20 cellular contexts compared by ENCODE assay signal in genomic region chr3:57872606-57873005, GRCh38.
"Had no signal": no experiment of that assay in that cellular context is flagged by ENCODE, and none has a peak within 500 bp of the region (broad histone marks: within the 10 kb centered on the region; RNA-seq: fewer than 3 reads in every experiment).

No MANE protein-coding gene starts in this region.

- H3K4me3 Mint-ChIP-seq: naive thymus-derived CD8-positive, alpha-beta T cell had no signal

- H3K4me1 Mint-ChIP-seq: naive thymus-derived CD8-positive, alpha-beta T cell had no signal

- H3K9me3 ChIP-seq: colonic mucosa, esophagus squamous epithelium, heart left ventricle, mucosa of descending colon, neutrophil, psoas muscle, right lobe of liver, stomach, thoracic aorta, transverse colon had no signal

- H3K27ac ChIP-seq: colonic mucosa, esophagus squamous epithelium, heart left ventricle, neutrophil, psoas muscle, right lobe of liver, stomach, thoracic aorta, transverse colon had no signal

- H3K27me3 Mint-ChIP-seq: naive thymus-derived CD8-positive, alpha-beta T cell had no signal

- H3K4me1 ChIP-seq: colonic mucosa, psoas muscle, right lobe of liver, transverse colon had no signal

- H3K27me3 ChIP-seq: colonic mucosa, esophagus squamous epithelium, heart left ventricle, neutrophil, right lobe of liver, stomach, transverse colon had no signal

- H3K4me3 ChIP-seq: colonic mucosa, esophagus squamous epithelium, heart left ventricle, mucosa of descending colon, psoas muscle, right lobe of liver, stomach, thoracic aorta, transverse colon had no signal

- H3K36me3 ChIP-seq: colonic mucosa, right lobe of liver, thoracic aorta, transverse colon had no signal

- ATAC-seq: heart left ventricle; mucosa of descending colon; naive thymus-derived CD8-positive, alpha-beta T cell; psoas muscle; right lobe of liver had no signal

- DNase-seq: colonic mucosa; dermis blood vessel endothelial cell; esophagus squamous epithelium; foreskin melanocyte; heart left ventricle; hippocampal formation; kidney glomerular epithelial cell; mucosa of descending colon; naive thymus-derived CD8-positive, alpha-beta T cell; psoas muscle; retina; right lobe of liver; stimulated activated CD4-positive, alpha-beta T cell treated with anti-CD3 and anti-CD28 coated beads, Interleukin-2, amount 100 ng/mL, for 24 hours; stimulated activated CD4-positive, alpha-beta T cell treated with anti-CD3 and anti-CD28 coated beads, Interleukin-4, amount 100 ng/mL, for 4 hours; stimulated activated naive CD4-positive, alpha-beta T cell; stomach; substantia nigra; transverse colon had no signal

- H3K9me3 Mint-ChIP-seq: naive thymus-derived CD8-positive, alpha-beta T cell had no signal
